Comparison of ENCODE assay signal across 13 cellular contexts in genomic region chr14:102005336-102005735, GRCh38. TPM values are rescaled to one million over a fixed set of nuclear protein-coding genes. Genes with fewer than 3 reads are reported as not detected.
DNase-seq lines count a peak whose midpoint lies in the region; TF ChIP-seq lines count a peak whose summit lies in the region.
"Had no signal": no experiment of that assay in that cellular context is flagged by ENCODE, and none has a peak within 500 bp of the region (broad histone marks: within the 10 kb centered on the region; RNA-seq: fewer than 3 reads in every experiment).

No MANE protein-coding gene starts in this region.

- DNase-seq in activated T-cell treated with anti-CD3 and anti-CD28 coated beads, Interleukin-2, amount 50 U/mL, for 24 hours = no peak
- DNase-seq in activated T-cell treated with anti-CD3 and anti-CD28 coated beads for 4 hours (no peak), glutamatergic neuron (no peak), iPS-NIHi7 (ENCODE audit: extremely low spot score) (no peak), OCI-M1 (lab: John Stamatoyannopoulos, UW) (no peak)
- DNase-seq: AML-193; Caco-2; Calu3; CD4-positive, alpha-beta T cell; CD8-positive, alpha-beta T cell; DMS79 treated with DMSO at 0.1 percent for 48 hours; GF-D8 had no signal

- no peaks in the 10 kb centered on the region for H3K9me3 Mint-ChIP-seq in activated T-cell treated with anti-CD3 and anti-CD28 coated beads, Interleukin-2, amount 50 U/mL, for 24 hours
- peaks cover 23% of the 10 kb centered on the region for H3K9me3 Mint-ChIP-seq in glutamatergic neuron (ENCODE audit: unreplicated experiment)
- H3K9me3 Mint-ChIP-seq: CD4-positive, alpha-beta T cell; CD8-positive, alpha-beta T cell had no signal

- H3K4me3 Mint-ChIP-seq in activated T-cell treated with anti-CD3 and anti-CD28 coated beads, Interleukin-2, amount 50 U/mL, for 24 hours = no peak overlapping the region
- H3K4me3 Mint-ChIP-seq in glutamatergic neuron (ENCODE audit: unreplicated experiment) = no peak overlapping the region
- H3K4me3 Mint-ChIP-seq: B cell; CD4-positive, alpha-beta T cell; CD8-positive, alpha-beta T cell had no signal

- peaks cover 95% of the 10 kb centered on the region for H3K36me3 Mint-ChIP-seq in activated T-cell treated with anti-CD3 and anti-CD28 coated beads, Interleukin-2, amount 50 U/mL, for 24 hours (ENCODE audit: low read depth)
- H3K36me3 Mint-ChIP-seq in glutamatergic neuron (ENCODE audit: unreplicated experiment) = peaks cover 18% of the 10 kb centered on the region

- no peaks in the 10 kb centered on the region for H3K4me1 Mint-ChIP-seq in activated T-cell treated with anti-CD3 and anti-CD28 coated beads, Interleukin-2, amount 50 U/mL, for 24 hours (ENCODE audit: low read depth)
- peaks cover 31% of the 10 kb centered on the region for H3K4me1 Mint-ChIP-seq in glutamatergic neuron (ENCODE audit: low read depth, unreplicated experiment)
- H3K4me1 Mint-ChIP-seq: B cell had no signal

- H3K27me3 Mint-ChIP-seq in activated T-cell treated with anti-CD3 and anti-CD28 coated beads, Interleukin-2, amount 50 U/mL, for 24 hours = no peaks in the 10 kb centered on the region
- H3K27me3 Mint-ChIP-seq in glutamatergic neuron (ENCODE audit: unreplicated experiment) = peaks cover 23% of the 10 kb centered on the region
- H3K27me3 Mint-ChIP-seq: B cell; CD4-positive, alpha-beta T cell had no signal

- peak overlapping the region; percentile 63 for H3K27ac Mint-ChIP-seq in activated T-cell treated with anti-CD3 and anti-CD28 coated beads, Interleukin-2, amount 50 U/mL, for 24 hours
- peak overlapping the region; percentile 36 for H3K27ac Mint-ChIP-seq in glutamatergic neuron (ENCODE audit: unreplicated experiment)
- H3K27ac Mint-ChIP-seq: B cell; CD4-positive, alpha-beta T cell; CD8-positive, alpha-beta T cell had no signal

- no peak for TF ChIP-seq CTCF in glutamatergic neuron (IDR thresholded peaks at IDR 0.05; ENCODE audit: partially characterized antibody, unreplicated experiment)

RNA-seq across cellular contexts. Expression of gene DYNC1H1, which starts 41.0 kb away (rescaled TPM):
- 2,051 TPM for total RNA-seq in glutamatergic neuron (ENCODE audit: unreplicated experiment)
